9 cellular contexts compared by ENCODE assay signal in genomic region chr12:49707127-49707811, GRCh38. TPM values are rescaled to one million over a fixed set of nuclear protein-coding genes. Genes with fewer than 3 reads are reported as not detected.
DNase-seq lines count a peak whose midpoint lies in the region; ATAC-seq, FAIRE-seq and TF ChIP-seq lines count a peak whose summit lies in the region.
"Had no signal": no experiment of that assay in that cellular context is flagged by ENCODE, and none has a peak within 500 bp of the region (broad histone marks: within the 10 kb centered on the region; RNA-seq: fewer than 3 reads in every experiment).

Gene FMNL3 (minus strand): TSS chr12:49707405. CDS start chr12:49707180, 225 bp downstream.

- peaks cover 0 to 9% of the 10 kb centered on the region in 2 donors for H3K4me1 ChIP-seq in kidney (ENCODE audit: control insufficient read depth in 1 of 2, insufficient read depth in 1 of 2, low read depth in 1 of 2, low read length in 2 of 2)

- peak; percentile 98 for TF ChIP-seq CTCF in kidney (IDR thresholded peaks at IDR 0.05; ENCODE audit: borderline replicate concordance, extremely low read depth, insufficient read depth)

- intact Hi-C loops in kidney (cut with DNase I) = loop anchor here (5.0 kb wide), 1 partner anchor 65 kb away; no protein-coding TSS in a partner anchor

- peak within 1 kb of the TSS; percentile 81 to 85 for H3K27ac ChIP-seq in kidney (ENCODE audit: low read depth in 2 of 2, low read length in 2 of 2)

- FAIRE-seq in kidney (lab: Jason Lieb, UNC) = no peak
- FAIRE-seq: colon had no signal

- peak within 1 kb of the TSS; percentile 56 to 75 for H3K9ac ChIP-seq in kidney (ENCODE audit: low read length in 2 of 2)

- peak; percentile 100 for DNase-seq in AG20443 (ENCODE audit: low spot score)
- peak; percentile 4 for DNase-seq in NCI-H345 treated with DMSO at 0.1 percent for 48 hours (lab: John Stamatoyannopoulos, UW; ENCODE audit: unreplicated experiment)
- peak; percentile 93 for DNase-seq in cerebellar cortex (ENCODE audit: low spot score)
- DNase-seq in kidney = peak; percentile 99
- peak; percentile 99 for DNase-seq in stimulated activated CD4-positive, alpha-beta T cell treated with anti-CD3 and anti-CD28 coated beads, Interleukin-15, amount 100 ng/mL, for 24 hours

- no peaks in the 10 kb centered on the region for H3K9me3 ChIP-seq in kidney (ENCODE audit: control insufficient read depth in 1 of 2, low read length in 2 of 2)

- peak; percentile 82 for ATAC-seq in GM19035 (IDR thresholded peaks at IDR 0.05; ENCODE audit: unreplicated experiment)
- peak; percentile 84 for ATAC-seq in HG03342 (IDR thresholded peaks at IDR 0.05; ENCODE audit: unreplicated experiment)
- peak; percentile 89 to 90 for ATAC-seq in activated CD4-positive, CD25-positive, alpha-beta regulatory T cell treated with anti-CD3 and anti-CD28 coated beads, Interleukin-2, amount 50 U/mL, for 24 hours

- H3K4me3 ChIP-seq in kidney (ENCODE audit: low read length in 2 of 2) = peak within 1 kb of the TSS; percentile 55 to 71

- H3K36me3 ChIP-seq in kidney (ENCODE audit: control insufficient read depth in 1 of 2, insufficient read depth in 2 of 2, low read length in 2 of 2) = no peaks in the 10 kb centered on the region

RNA-seq across cellular contexts. Expression of gene FMNL3, which starts in this region (rescaled TPM):
- total RNA-seq in kidney = 25.6 TPM
- polyA plus RNA-seq in kidney (ENCODE audit: insufficient read depth, low read depth, low replicate concordance) = 6.3 TPM

Comparison
In these comparisons a context has a peak if more than half of its experiments do, and no peak if none do; other contexts are left out.
1. Peak in every context shown above with its lines: DNase-seq, ATAC-seq, H3K4me3 ChIP-seq and H3K27ac ChIP-seq.
2. DNase-seq: peak in every context shown above with its lines; median percentile 100 in AG20443; 99 in kidney; 99 in stimulated activated CD4-positive, alpha-beta T cell treated with anti-CD3 and anti-CD28 coated beads, Interleukin-15, amount 100 ng/mL, for 24 hours; 93 in cerebellar cortex; 4 in NCI-H345 treated with DMSO at 0.1 percent for 48 hours.